ENCODE assay signal across 1 cellular context in genomic region chr17:17398928-17399926, GRCh38.
TF ChIP-seq lines count a peak whose summit lies in the region.

No MANE protein-coding gene starts in this region.

TF ChIP-seq in neural cell, 6 proteins besides CTCF, POLR2A, EP300 and RAD21 (continued from another document):
- TF ChIP-seq REST (IDR thresholded peaks at IDR 0.05; ENCODE audit: borderline replicate concordance) = no peak
- TF ChIP-seq TAF1 (IDR thresholded peaks at IDR 0.05; ENCODE audit: low read depth) = no peak
